Comparison of ENCODE assay signal across 32 cellular contexts in the genomic region with DNA sequence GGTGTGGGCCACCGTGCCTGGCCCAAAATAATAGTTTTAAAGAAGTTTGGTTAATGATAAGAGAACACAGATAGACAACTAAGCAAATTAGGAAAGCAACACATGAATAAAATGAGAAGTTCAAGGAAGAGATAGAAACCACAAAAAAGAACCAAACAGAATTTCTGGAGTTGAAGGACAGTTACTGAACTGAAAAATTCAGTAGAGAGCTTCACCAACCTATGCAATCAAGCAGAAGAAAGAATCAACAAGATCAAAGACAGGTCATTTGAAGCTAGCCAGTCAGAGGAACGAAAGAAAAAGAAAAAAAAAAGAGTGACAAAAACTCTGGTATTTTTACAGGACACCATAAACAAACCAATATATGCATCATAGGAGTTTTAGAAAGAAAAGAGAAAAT. TPM values are rescaled to one million over a fixed set of nuclear protein-coding genes. Genes with fewer than 3 reads are reported as not detected.
"Had no signal": no experiment of that assay in that cellular context is flagged by ENCODE, and none has a peak within 500 bp of the region (broad histone marks: within the 10 kb centered on the region; RNA-seq: fewer than 3 reads in every experiment).

No MANE protein-coding gene starts in this region.

- H3K27ac ChIP-seq: brain microvascular endothelial cell, SK-N-MC, WERI-Rb-1 had no signal

- ATAC-seq: activated CD8-positive, alpha-beta memory T cell treated with anti-CD3 and anti-CD28 coated beads, Interleukin-2, amount 10 ng/mL, durations not matched to agents 7 days and 5 days; activated naive CD8-positive, alpha-beta T cell treated with anti-CD3 and anti-CD28 coated beads, Interleukin-2, amount 50 U/mL, for 24 hours had no signal

- H3K4me3 ChIP-seq: SK-N-MC had no signal

- DNase-seq: activated CD4-positive, alpha-beta memory T cell treated with anti-CD3 and anti-CD28 coated beads, Interleukin-2, amount 10 ng/mL, durations not matched to agents 7 days and 5 days; activated CD4-positive, alpha-beta T cell treated with anti-CD3 and anti-CD28 coated beads for 1 hour; activated CD4-positive, alpha-beta T cell treated with anti-CD3 and anti-CD28 coated beads for 48 hours; activated CD4-positive, CD25-positive, alpha-beta regulatory T cell; activated CD8-positive, alpha-beta memory T cell treated with anti-CD3 and anti-CD28 coated beads for 24 hours; activated CD8-positive, alpha-beta memory T cell treated with anti-CD3 and anti-CD28 coated beads, Interleukin-2, amount 10 ng/mL, durations not matched to agents 7 days and 5 days; activated CD8-positive, alpha-beta memory T cell treated with anti-CD3 and anti-CD28 coated beads, Interleukin-2, amount 50 U/mL, for 48 hours; activated effector memory CD4-positive, alpha-beta T cell treated with Interleukin-2 at 50 U/mL for 16 hours; activated naive CD4-positive, alpha-beta T cell treated with anti-CD3 and anti-CD28 coated beads, Interleukin-2, amount 10 ng/mL, durations not matched to agents 7 days and 5 days; activated naive CD8-positive, alpha-beta T cell treated with anti-CD3 and anti-CD28 coated beads, Interleukin-2, amount 50 U/mL, for 24 hours; activated T-cell treated with anti-CD3 and anti-CD28 coated beads, Interleukin-2, amount 50 U/mL, for 48 hours; anterior cingulate cortex; brain microvascular endothelial cell; central memory CD4-positive, alpha-beta T cell; MM.1S; MV-4-11; NCI-H1092; NCI-H1436 treated with DMSO at 0.1 percent for 48 hours; NCI-H1694 treated with DMSO at 0.1 percent for 48 hours; NCI-H2029; NCI-H345; NCI-H524 treated with DMSO at 0.1 percent for 48 hours; Right ventricle myocardium superior; T1000; WERI-Rb-1 had no signal

- H3K36me3 ChIP-seq: brain microvascular endothelial cell, WERI-Rb-1 had no signal

- H3K9me3 Mint-ChIP-seq: activated CD4-positive, alpha-beta memory T cell treated with anti-CD3 and anti-CD28 coated beads, Interleukin-2, amount 10 ng/mL, durations not matched to agents 7 days and 5 days; activated naive CD4-positive, alpha-beta T cell treated with anti-CD3 and anti-CD28 coated beads, Interleukin-2, amount 10 ng/mL, durations not matched to agents 7 days and 5 days; activated naive CD8-positive, alpha-beta T cell treated with anti-CD3 and anti-CD28 coated beads, Interleukin-2, amount 50 U/mL, for 24 hours had no signal

- H3K27ac Mint-ChIP-seq: activated CD4-positive, alpha-beta memory T cell treated with anti-CD3 and anti-CD28 coated beads, Interleukin-2, amount 10 ng/mL, durations not matched to agents 7 days and 5 days; activated CD8-positive, alpha-beta memory T cell treated with anti-CD3 and anti-CD28 coated beads, Interleukin-2, amount 10 ng/mL, durations not matched to agents 7 days and 5 days; activated naive CD4-positive, alpha-beta T cell treated with anti-CD3 and anti-CD28 coated beads, Interleukin-2, amount 10 ng/mL, durations not matched to agents 7 days and 5 days; activated naive CD8-positive, alpha-beta T cell; activated naive CD8-positive, alpha-beta T cell treated with anti-CD3 and anti-CD28 coated beads, Interleukin-2, amount 50 U/mL, for 24 hours had no signal

- H3K4me3 Mint-ChIP-seq: activated CD4-positive, alpha-beta memory T cell treated with anti-CD3 and anti-CD28 coated beads, Interleukin-2, amount 10 ng/mL, durations not matched to agents 7 days and 5 days; activated CD8-positive, alpha-beta memory T cell treated with anti-CD3 and anti-CD28 coated beads, Interleukin-2, amount 10 ng/mL, durations not matched to agents 7 days and 5 days; activated naive CD4-positive, alpha-beta T cell treated with anti-CD3 and anti-CD28 coated beads, Interleukin-2, amount 10 ng/mL, durations not matched to agents 7 days and 5 days; activated naive CD8-positive, alpha-beta T cell; activated naive CD8-positive, alpha-beta T cell treated with anti-CD3 and anti-CD28 coated beads, Interleukin-2, amount 50 U/mL, for 24 hours had no signal

- H3K36me3 Mint-ChIP-seq: activated naive CD4-positive, alpha-beta T cell treated with anti-CD3 and anti-CD28 coated beads, Interleukin-2, amount 10 ng/mL, durations not matched to agents 7 days and 5 days; activated naive CD8-positive, alpha-beta T cell had no signal

RNA-seq across cellular contexts. Expression of a gene that starts 15.4 kb away (rescaled TPM):
- total RNA-seq: activated CD4-positive, alpha-beta memory T cell treated with anti-CD3 and anti-CD28 coated beads, Interleukin-2, amount 10 ng/mL, durations not matched to agents 7 days and 5 days; activated CD8-positive, alpha-beta memory T cell treated with anti-CD3 and anti-CD28 coated beads, Interleukin-2, amount 10 ng/mL, durations not matched to agents 7 days and 5 days; LHCN-M2; OCI-LY7; Right ventricle myocardium superior; T-helper 1 cell treated with Interleukin-12 subunit alpha and Interleukin-12 subunit beta and Interleukin-4 antibody, amounts not matched to agents 30 ng/mL and 1 ng/mL, for 36 hours; T-helper 2 cell treated with Interferon-gamma antibody and Interleukin-4, amounts not matched to agents 100 ng/mL and 5 ng/mL, for 36 hours had no signal

RNA-seq across cellular contexts. Expression of a gene that starts 30.6 kb away (rescaled TPM):
- total RNA-seq: activated CD4-positive, alpha-beta memory T cell treated with anti-CD3 and anti-CD28 coated beads, Interleukin-2, amount 10 ng/mL, durations not matched to agents 7 days and 5 days; activated CD8-positive, alpha-beta memory T cell treated with anti-CD3 and anti-CD28 coated beads, Interleukin-2, amount 10 ng/mL, durations not matched to agents 7 days and 5 days; LHCN-M2; NCI-H460; OCI-LY7; Right ventricle myocardium superior; T-helper 1 cell treated with Interleukin-12 subunit alpha and Interleukin-12 subunit beta and Interleukin-4 antibody, amounts not matched to agents 30 ng/mL and 1 ng/mL, for 36 hours; T-helper 2 cell treated with Interferon-gamma antibody and Interleukin-4, amounts not matched to agents 100 ng/mL and 5 ng/mL, for 36 hours had no signal

RNA-seq across cellular contexts. Expression of a gene that starts 45.3 kb away (rescaled TPM):
- total RNA-seq: activated CD4-positive, alpha-beta memory T cell treated with anti-CD3 and anti-CD28 coated beads, Interleukin-2, amount 10 ng/mL, durations not matched to agents 7 days and 5 days; OCI-LY7; Right ventricle myocardium superior; T-helper 1 cell treated with Interleukin-12 subunit alpha and Interleukin-12 subunit beta and Interleukin-4 antibody, amounts not matched to agents 30 ng/mL and 1 ng/mL, for 36 hours had no signal

RNA-seq across cellular contexts. Expression of a gene that starts 48.8 kb away (rescaled TPM):
- total RNA-seq: activated CD4-positive, alpha-beta memory T cell treated with anti-CD3 and anti-CD28 coated beads, Interleukin-2, amount 10 ng/mL, durations not matched to agents 7 days and 5 days; activated CD8-positive, alpha-beta memory T cell treated with anti-CD3 and anti-CD28 coated beads, Interleukin-2, amount 10 ng/mL, durations not matched to agents 7 days and 5 days; LHCN-M2; NCI-H460; OCI-LY7; Right ventricle myocardium superior; T-helper 1 cell treated with Interleukin-12 subunit alpha and Interleukin-12 subunit beta and Interleukin-4 antibody, amounts not matched to agents 30 ng/mL and 1 ng/mL, for 36 hours; T-helper 2 cell treated with Interferon-gamma antibody and Interleukin-4, amounts not matched to agents 100 ng/mL and 5 ng/mL, for 36 hours had no signal
